In genomic region chr10:126469692-126470091, GRCh38 we compare ENCODE assay signal across 31 cellular contexts.
"Had no signal": no experiment of that assay in that cellular context is flagged by ENCODE, and none has a peak within 500 bp of the region (broad histone marks: within the 10 kb centered on the region; RNA-seq: fewer than 3 reads in every experiment).

No MANE protein-coding gene starts in this region.

- H3K9me3 ChIP-seq: gastrocnemius medialis, mucosa of descending colon, neutrophil, ovary, uterus had no signal

- H3K4me3 Mint-ChIP-seq: activated T-cell treated with anti-CD3 and anti-CD28 coated beads, Interleukin-2, amount 50 U/mL, for 4 hours; brain; nephron progenitor cell; stimulated activated memory B cell treated with anti-CD40 and anti-IgM and Interleukin-4, amounts not matched to agents 10 μg/mL and 1 μg/mL and 100 μg/mL, for 72 hours; stimulated activated naive CD8-positive, alpha-beta T cell treated with anti-CD3 and anti-CD28 coated beads, Interleukin-15, amount 100 ng/mL, for 72 hours; type B pancreatic cell had no signal

- H3K4me3 ChIP-seq: cardiac muscle cell, coronary artery, dorsolateral prefrontal cortex, gastrocnemius medialis, mucosa of descending colon, ovary, skin epidermis, uterus had no signal

- H3K36me3 ChIP-seq: cardiac muscle cell, gastrocnemius medialis, neutrophil, ovary, uterus had no signal

- H3K27ac Mint-ChIP-seq: activated naive CD4-positive, alpha-beta T cell treated with anti-CD3 and anti-CD28 coated beads, Interleukin-2, amount 50 U/mL, for 72 hours; brain; nephron progenitor cell; progenitor cell of endocrine pancreas; stimulated activated memory B cell treated with anti-CD40 and anti-IgM and Interleukin-4, amounts not matched to agents 10 μg/mL and 1 μg/mL and 100 μg/mL, for 72 hours; stimulated activated naive CD8-positive, alpha-beta T cell treated with anti-CD3 and anti-CD28 coated beads, Interleukin-15, amount 100 ng/mL, for 72 hours; type B pancreatic cell had no signal

- H3K9me3 Mint-ChIP-seq: activated T-cell treated with anti-CD3 and anti-CD28 coated beads, Interleukin-2, amount 50 U/mL, for 4 hours; nephron progenitor cell; type B pancreatic cell had no signal

- DNase-seq: activated CD4-positive, alpha-beta T cell treated with anti-CD3 and anti-CD28 coated beads, Interleukin-2, amount 50 U/mL, for 4 hours; activated CD8-positive, alpha-beta memory T cell treated with anti-CD3 and anti-CD28 coated beads, Interleukin-2, amount 50 U/mL, for 48 hours; activated naive CD4-positive, alpha-beta T cell; activated T-cell treated with anti-CD3 and anti-CD28 coated beads, Interleukin-2, amount 50 U/mL, for 4 hours; aorta; cerebellar nuclear complex; dorsolateral prefrontal cortex; erythroblast; gastrocnemius medialis; glutamatergic neuron; left cardiac atrium; left ventricle myocardium superior; nephron progenitor cell; ovary; retina; stimulated activated CD4-positive, alpha-beta T cell treated with anti-CD3 and anti-CD28 coated beads, Interleukin-12 subunit alpha, Interleukin-12 subunit beta, amount 100 ng/mL, for 4 hours; stimulated activated CD4-positive, alpha-beta T cell treated with anti-CD3 and anti-CD28 coated beads, Interleukin-4, amount 100 ng/mL, for 24 hours; stimulated activated naive CD8-positive, alpha-beta T cell treated with anti-CD3 and anti-CD28 coated beads, Interleukin-15, amount 100 ng/mL, for 72 hours; substantia nigra; uterus had no signal

- H3K27me3 ChIP-seq: cardiac muscle cell, gastrocnemius medialis, ovary, uterus had no signal

- ATAC-seq: gastrocnemius medialis; left cardiac atrium; left ventricle myocardium superior; mucosa of descending colon; sciatic nerve; stimulated activated memory B cell treated with anti-CD40 and anti-IgM and Interleukin-4, amounts not matched to agents 10 μg/mL and 1 μg/mL and 100 μg/mL, for 72 hours; stimulated activated naive CD8-positive, alpha-beta T cell treated with anti-CD3 and anti-CD28 coated beads, Interleukin-15, amount 100 ng/mL, for 72 hours had no signal

- H3K36me3 Mint-ChIP-seq: brain; stimulated activated memory B cell treated with anti-CD40 and anti-IgM and Interleukin-4, amounts not matched to agents 10 μg/mL and 1 μg/mL and 100 μg/mL, for 72 hours; type B pancreatic cell had no signal

- H3K4me1 ChIP-seq: gastrocnemius medialis, uterus had no signal

- H3K27me3 Mint-ChIP-seq: brain had no signal

- H3K4me1 Mint-ChIP-seq: stimulated activated memory B cell treated with anti-CD40 and anti-IgM and Interleukin-4, amounts not matched to agents 10 μg/mL and 1 μg/mL and 100 μg/mL, for 72 hours had no signal

- H3K27ac ChIP-seq: cardiac muscle cell, coronary artery, gastrocnemius medialis, neutrophil, ovary, uterus had no signal
